In genomic region chr3:52040600-52040999, GRCh38 we compare ENCODE assay signal across 22 cellular contexts. TPM values are rescaled to one million over a fixed set of nuclear protein-coding genes. Genes with fewer than 3 reads are reported as not detected.
DNase-seq lines count a peak whose midpoint lies in the region; TF ChIP-seq lines count a peak whose summit lies in the region.
"Had no signal": no experiment of that assay in that cellular context is flagged by ENCODE, and none has a peak within 500 bp of the region (broad histone marks: within the 10 kb centered on the region; RNA-seq: fewer than 3 reads in every experiment).

No MANE protein-coding gene starts in this region.

- H3K4me3 ChIP-seq in breast epithelium (peak overlapping the region in 1 of 3 donors; percentile 29), esophagus squamous epithelium (no peak overlapping the region)
- H3K4me3 ChIP-seq in CD4-positive, alpha-beta memory T cell (ENCODE audit: low read length in 2 of 2): no peak overlapping the region
- H3K4me3 ChIP-seq: adrenal gland, GM12878 had no signal

- 78 to 85% methylated on average over 8 of the region's 8 CpGs for WGBS in esophagus squamous epithelium, 2 donors

- POLR2A ChIA-PET in MCF 10A (lab: Yijun Ruan, JAX): interaction anchor here (0.7 to 4.3 kb wide), 2 partner anchors 13 to 99 kb away, joined by 4 to 22 read pairs; partner anchors contain the start of gene RRP9
- POLR2A ChIA-PET in CD4-positive, alpha-beta memory T cell (lab: Charles Lee; ENCODE audit: partially characterized antibody): interaction anchor here (1.1 to 1.5 kb wide), 2 partner anchors 10 to 12 kb away, joined by 3 to 4 read pairs; no protein-coding TSS in a partner anchor

- no peaks in the 10 kb centered on the region for H3K9me3 ChIP-seq in breast epithelium
- no peaks in the 10 kb centered on the region for H3K9me3 ChIP-seq in esophagus squamous epithelium
- H3K9me3 ChIP-seq in CD4-positive, alpha-beta memory T cell (ENCODE audit: control insufficient read depth in 1 of 2, low read length in 2 of 2): no peaks in the 10 kb centered on the region
- H3K9me3 ChIP-seq: adrenal gland had no signal

- H3K27ac Mint-ChIP-seq in MCF 10A (ENCODE audit: low read depth, unreplicated experiment): no peak overlapping the region
- H3K27ac Mint-ChIP-seq in neural crest cell (ENCODE audit: unreplicated experiment): peak overlapping the region; percentile 95
- peak overlapping the region; percentile 39 for H3K27ac Mint-ChIP-seq in type B pancreatic cell
- peak overlapping the region in 2 of 7 donors; percentile 67 to 74 for H3K27ac Mint-ChIP-seq in CD4-positive, alpha-beta memory T cell
- H3K27ac Mint-ChIP-seq: activated CD8-positive, alpha-beta T cell treated with anti-CD3 and anti-CD28 coated beads for 36 hours; memory B cell; naive B cell had no signal

- H3K27me3 Mint-ChIP-seq in MCF 10A (ENCODE audit: insufficient read depth, unreplicated experiment): no peaks in the 10 kb centered on the region
- no peaks in the 10 kb centered on the region for H3K27me3 Mint-ChIP-seq in neural crest cell (ENCODE audit: low read depth)
- peaks cover 10% of the 10 kb centered on the region for H3K27me3 Mint-ChIP-seq in type B pancreatic cell
- H3K27me3 Mint-ChIP-seq in CD4-positive, alpha-beta memory T cell: no peaks in the 10 kb centered on the region
- H3K27me3 Mint-ChIP-seq: activated CD8-positive, alpha-beta T cell treated with anti-CD3 and anti-CD28 coated beads for 36 hours; central memory CD8-positive, alpha-beta T cell had no signal

- CTCF ChIA-PET in MCF 10A (lab: Yijun Ruan, JAX): interaction anchor here (1.4 to 3.6 kb wide), 3 partner anchors 12 to 104 kb away, joined by 5 to 32 read pairs (median 7); no protein-coding TSS in a partner anchor
- CTCF ChIA-PET in CD4-positive, alpha-beta memory T cell (lab: Charles Lee; ENCODE audit: partially characterized antibody): interaction anchor here (1.4 to 1.5 kb wide), 2 partner anchors 12 to 83 kb away, joined by 3 to 5 read pairs; no protein-coding TSS in a partner anchor

- H3K36me3 Mint-ChIP-seq in MCF 10A (ENCODE audit: insufficient read depth, unreplicated experiment): no peaks in the 10 kb centered on the region
- no peaks in the 10 kb centered on the region for H3K36me3 Mint-ChIP-seq in neural crest cell (ENCODE audit: low read depth)
- H3K36me3 Mint-ChIP-seq in type B pancreatic cell: no peaks in the 10 kb centered on the region
- no peaks in the 10 kb centered on the region for H3K36me3 Mint-ChIP-seq in CD4-positive, alpha-beta memory T cell
- H3K36me3 Mint-ChIP-seq: memory B cell, naive B cell had no signal

- H3K9me3 Mint-ChIP-seq in MCF 10A (ENCODE audit: unreplicated experiment) (no peaks in the 10 kb centered on the region), neural crest cell (no peaks in the 10 kb centered on the region), type B pancreatic cell (no peaks in the 10 kb centered on the region)
- H3K9me3 Mint-ChIP-seq in CD4-positive, alpha-beta memory T cell: peaks cover 0 to 2% (median 0%) of the 10 kb centered on the region in 8 donors
- H3K9me3 Mint-ChIP-seq: activated CD8-positive, alpha-beta T cell treated with anti-CD3 and anti-CD28 coated beads for 36 hours; central memory CD8-positive, alpha-beta T cell; H9; memory B cell; naive B cell had no signal

- H3K36me3 ChIP-seq in breast epithelium (no peaks in the 10 kb centered on the region), esophagus squamous epithelium (no peaks in the 10 kb centered on the region)
- H3K36me3 ChIP-seq in CD4-positive, alpha-beta memory T cell (ENCODE audit: insufficient read depth, low read length): no peaks in the 10 kb centered on the region
- H3K36me3 ChIP-seq: adrenal gland had no signal

- TF ChIP-seq POLR2A in breast epithelium (IDR thresholded peaks at IDR 0.05) (no peak), esophagus squamous epithelium (IDR thresholded peaks at IDR 0.05) (no peak)

- peak overlapping the region; percentile 91 to 93 for H3K27ac ChIP-seq in breast epithelium
- peak overlapping the region in 3 of 4 donors; percentile 23 to 57 (median 54) for H3K27ac ChIP-seq in esophagus squamous epithelium
- H3K27ac ChIP-seq in CD4-positive, alpha-beta memory T cell (ENCODE audit: low read depth, low read length): no peak overlapping the region
- H3K27ac ChIP-seq: parathyroid adenoma had no signal

- H3K27me3 ChIP-seq in breast epithelium (no peaks in the 10 kb centered on the region), esophagus squamous epithelium (no peaks in the 10 kb centered on the region)
- H3K27me3 ChIP-seq in CD4-positive, alpha-beta memory T cell (ENCODE audit: insufficient read depth, low read length): no peaks in the 10 kb centered on the region
- H3K27me3 ChIP-seq: adrenal gland had no signal

- H3K4me3 Mint-ChIP-seq in MCF 10A (ENCODE audit: unreplicated experiment) (no peak overlapping the region), neural crest cell (peak overlapping the region; percentile 32), type B pancreatic cell (peak overlapping the region; percentile 17)
- no peak overlapping the region for H3K4me3 Mint-ChIP-seq in CD4-positive, alpha-beta memory T cell
- H3K4me3 Mint-ChIP-seq: activated CD8-positive, alpha-beta T cell treated with anti-CD3 and anti-CD28 coated beads for 36 hours; central memory CD8-positive, alpha-beta T cell; H9; memory B cell; naive B cell had no signal

- TF ChIP-seq CTCF in breast epithelium (IDR thresholded peaks at IDR 0.05) (no peak), MCF 10A (IDR thresholded peaks at IDR 0.05; ENCODE audit: unreplicated experiment) (no peak), esophagus squamous epithelium (IDR thresholded peaks at IDR 0.05) (no peak), neural crest cell (conservative IDR thresholded peaks at IDR 0.05) (no peak), type B pancreatic cell (conservative IDR thresholded peaks at IDR 0.05) (no peak)

- peaks cover 5 to 12% of the 10 kb centered on the region in 2 donors for H3K4me1 ChIP-seq in breast epithelium
- peaks cover 28 to 82% (median 41%) of the 10 kb centered on the region in 3 donors for H3K4me1 ChIP-seq in esophagus squamous epithelium
- H3K4me1 ChIP-seq in CD4-positive, alpha-beta memory T cell (ENCODE audit: insufficient read depth, low read length): no peaks in the 10 kb centered on the region
- H3K4me1 ChIP-seq: adrenal gland, parathyroid adenoma had no signal

- H3K4me1 Mint-ChIP-seq in MCF 10A (ENCODE audit: insufficient read depth, unreplicated experiment) (peaks cover 39% of the 10 kb centered on the region), neural crest cell (peaks cover 28% of the 10 kb centered on the region), type B pancreatic cell (ENCODE audit: unreplicated experiment) (peaks cover 32% of the 10 kb centered on the region)
- H3K4me1 Mint-ChIP-seq in CD4-positive, alpha-beta memory T cell: peaks cover 4 to 23% (median 15%) of the 10 kb centered on the region in 4 donors

- BruUV-seq in MCF 10A (replicated peaks; lab: Mats Ljungman, UMichigan): no TSS peak

- DNase-seq in breast epithelium (ENCODE audit: low spot score in 2 of 2) (no peak), MCF 10A (ENCODE audit: unreplicated experiment) (no peak), esophagus squamous epithelium (lab: John Stamatoyannopoulos, UW) (no peak), neural crest cell (ENCODE audit: low read depth, low spot score) (no peak), type B pancreatic cell (ENCODE audit: extremely low spot score, unreplicated experiment) (no peak), DMS79 treated with DMSO at 0.1 percent for 48 hours (lab: John Stamatoyannopoulos, UW) (no peak), NCI-H226 (no peak)
- no peak for DNase-seq in CD4-positive, alpha-beta memory T cell
- DNase-seq: activated CD8-positive, alpha-beta T cell treated with anti-CD3 and anti-CD28 coated beads for 36 hours; activated naive CD4-positive, alpha-beta T cell; DND-41; MM.1S; naive B cell; NCI-H1436; NCI-H510A treated with DMSO at 0.1 percent for 48 hours; T1000 had no signal

- intact Hi-C loops in breast epithelium (cut with DNase I; ENCODE audit: low total_unique reads) (no loop called here), MCF 10A (cut with micrococcal nuclease) (no loop called here), esophagus squamous epithelium (cut with DNase I) (no loop called here)
- intact Hi-C loops in CD4-positive, alpha-beta memory T cell (cut with micrococcal nuclease): no loop called here

RNA-seq across cellular contexts. Expression of gene DUSP7, which starts 15.8 kb away (rescaled TPM):
- 10 to 100 TPM in 1 of 3 donors, 1 to 10 TPM in 2; 7.0 to 11.1 (median 8.6) TPM for total RNA-seq in breast epithelium
- total RNA-seq in MCF 10A (2022): 67.4 and 69.1 TPM in 2 replicates
- 100 to 1,000 TPM in 1 of 4 donors, 10 to 100 TPM in 3; 49.3 to 105 (median 62.1) TPM for total RNA-seq in esophagus squamous epithelium
- total RNA-seq in neural crest cell: 24.2 and 24.3 TPM in 2 replicates
- 11.9 and 25.9 TPM in 2 replicates for total RNA-seq in type B pancreatic cell (ENCODE audit: low replicate concordance)
- 10 to 100 TPM; 43.6 to 44.7 TPM for total RNA-seq in CD4-positive, alpha-beta memory T cell
- polyA plus RNA-seq in CD4-positive, alpha-beta memory T cell: 10 to 100 TPM in 1 of 2 donors, 1 to 10 TPM in 1; 2.8 to 10.2 TPM

RNA-seq across cellular contexts. Expression of gene RPL29, which starts 44.9 kb away (rescaled TPM):
- total RNA-seq in breast epithelium (1,000 to 10,000 TPM; 1,890 to 2,530 (median 2,229) TPM), MCF 10A (2022) (1,551 and 1,602 TPM in 2 replicates), esophagus squamous epithelium (1,000 to 10,000 TPM; 1,191 to 2,826 (median 1,725) TPM), neural crest cell (1,471 and 1,533 TPM in 2 replicates), type B pancreatic cell (ENCODE audit: low replicate concordance) (1,439 and 1,690 TPM in 2 replicates)
- total RNA-seq in CD4-positive, alpha-beta memory T cell: 1,000 to 10,000 TPM; 1,263 to 1,270 TPM
- polyA plus RNA-seq in CD4-positive, alpha-beta memory T cell: 1,000 to 10,000 TPM in 1 of 2 donors, 100 to 1,000 TPM in 1; 967 to 1,467 TPM

RNA-seq across cellular contexts. Expression of gene ACY1, which starts 57.3 kb away (rescaled TPM):
- 10 to 100 TPM; 40.0 to 49.2 (median 46.4) TPM for total RNA-seq in breast epithelium
- total RNA-seq in MCF 10A (2022): 109 and 164 TPM in 2 replicates
- 10 to 100 TPM; 20.2 to 42.7 (median 33.6) TPM for total RNA-seq in esophagus squamous epithelium
- total RNA-seq in neural crest cell: 29.9 and 32.5 TPM in 2 replicates
- 54.2 and 55.9 TPM in 2 replicates for total RNA-seq in type B pancreatic cell (ENCODE audit: low replicate concordance)
- 1 to 10 TPM; 7.7 to 8.4 TPM for total RNA-seq in CD4-positive, alpha-beta memory T cell
- polyA plus RNA-seq in CD4-positive, alpha-beta memory T cell: 10 to 100 TPM; 11.4 to 14.9 TPM

Comparison
In these comparisons a context has a peak if more than half of its experiments do, and no peak if none do; other contexts are left out.
1. H3K4me3 Mint-ChIP-seq: peak in neural crest cell (single experiment) and type B pancreatic cell (single experiment); none in MCF 10A (single experiment) and CD4-positive, alpha-beta memory T cell (0 of 8).